Comparison of ENCODE assay signal across 17 cellular contexts in genomic region chr15:87528873-87529272, GRCh38.
DNase-seq lines count a peak whose midpoint lies in the region; ATAC-seq and TF ChIP-seq lines count a peak whose summit lies in the region.
"Had no signal": no experiment of that assay in that cellular context is flagged by ENCODE, and none has a peak within 500 bp of the region (broad histone marks: within the 10 kb centered on the region; RNA-seq: fewer than 3 reads in every experiment).

No MANE protein-coding gene starts in this region.

- no peaks in the 10 kb centered on the region for H3K9me3 ChIP-seq in osteoblast (ENCODE audit: low read depth, low read length)

- H3K27ac ChIP-seq in osteoblast (ENCODE audit: low read depth, low read length): no peak overlapping the region
- H3K27ac ChIP-seq: 22Rv1 had no signal

- no peak overlapping the region for H2AFZ ChIP-seq in osteoblast (ENCODE audit: low read length)
- H2AFZ ChIP-seq: GM23338 had no signal

- H3K4me3 ChIP-seq in astrocyte of the spinal cord (ENCODE audit: low read depth, low read length): no peak overlapping the region
- no peak overlapping the region for H3K4me3 ChIP-seq in retinal pigment epithelial cell (ENCODE audit: low read length)
- H3K4me3 ChIP-seq in osteoblast (ENCODE audit: insufficient read depth, low read length): no peak overlapping the region
- H3K4me3 ChIP-seq: GM23338 had no signal

- in situ Hi-C loops in astrocyte of the spinal cord (cut with HindIII; ENCODE audit: low sequenced_read_pairs): no loop called here

- TF ChIP-seq CTCF in astrocyte of the spinal cord (IDR thresholded peaks at IDR 0.05; ENCODE audit: low read depth, low read length) (no peak), retinal pigment epithelial cell (conservative IDR thresholded peaks at IDR 0.05; ENCODE audit: low read depth, low read length) (no peak), osteoblast (IDR thresholded peaks at IDR 0.05; ENCODE audit: extremely low read depth, low read depth, low read length) (no peak)

- H3K79me2 ChIP-seq in osteoblast (ENCODE audit: insufficient read depth, low read length): no peaks in the 10 kb centered on the region

- peaks cover 5% of the 10 kb centered on the region for H3K4me1 ChIP-seq in osteoblast (ENCODE audit: insufficient read depth, low read length)

- H3K4me2 ChIP-seq in osteoblast (ENCODE audit: insufficient read depth, low read length): no peak overlapping the region
- H3K4me2 ChIP-seq: GM23338 had no signal

- no peaks in the 10 kb centered on the region for H3K36me3 ChIP-seq in osteoblast (ENCODE audit: insufficient read depth, low read length)

- DNase-seq in DMS153 (lab: John Stamatoyannopoulos, UW): peak; percentile 14
- DNase-seq in DMS153 treated with DMSO at 0.1 percent for 48 hours (lab: John Stamatoyannopoulos, UW; ENCODE audit: unreplicated experiment): no peak
- peak; percentile 0 for DNase-seq in NCI-H774 (lab: John Stamatoyannopoulos, UW)
- DNase-seq in astrocyte of the spinal cord (ENCODE audit: low read depth, low spot score): peak; percentile 40
- peak; percentile 6 for DNase-seq in retinal pigment epithelial cell (ENCODE audit: low read depth)
- no peak for DNase-seq in osteoblast (ENCODE audit: insufficient read length, low spot score, missing footprints)
- DNase-seq: COR-L47, DMS79, GF-D8, NCI-H1105 treated with DMSO at 0.1 percent for 48 hours, NCI-H187 treated with DMSO at 0.1 percent for 48 hours, NCI-H2171 treated with DMSO at 0.1 percent for 48 hours had no signal

- H3K27me3 ChIP-seq in osteoblast (ENCODE audit: insufficient read depth, low read length): no peaks in the 10 kb centered on the region

- no peaks in the 10 kb centered on the region for H4K20me1 ChIP-seq in osteoblast (ENCODE audit: insufficient read depth, low read length)

- no peak for ATAC-seq in GM19463 (IDR thresholded peaks at IDR 0.05; ENCODE audit: unreplicated experiment)
- ATAC-seq in GM21576 (IDR thresholded peaks at IDR 0.05; ENCODE audit: unreplicated experiment): no peak
- ATAC-seq: GM23338, HepG2 had no signal

Comparison
In these comparisons a context has a peak if more than half of its experiments do, and no peak if none do; other contexts are left out.
1. DNase-seq: peak in DMS153 (single experiment), NCI-H774 (single experiment), astrocyte of the spinal cord (single experiment) and retinal pigment epithelial cell (single experiment); none in DMS153 treated with DMSO at 0.1 percent for 48 hours (single experiment) and osteoblast (single experiment).